ENCODE assay signal across 1 cellular context in genomic region chr2:163157411-163157810, GRCh38.
TF ChIP-seq lines count a peak whose summit lies in the region.

No MANE protein-coding gene starts in this region.

TF ChIP-seq in endothelial cell of umbilical vein, 7 proteins besides CTCF, POLR2A, EP300 and RAD21:
- TF ChIP-seq POLR2AphosphoS5 (IDR thresholded peaks at IDR 0.05; ENCODE audit: insufficient read depth, low read depth, low read length) (no peak), JUN (IDR thresholded peaks at IDR 0.05; ENCODE audit: borderline replicate concordance, insufficient read depth, insufficient read length, low read depth) (no peak)
